ENCODE assay signal across 16 cellular contexts in genomic region chr22:44811141-44811540, GRCh38. TPM values are rescaled to one million over a fixed set of nuclear protein-coding genes. Genes with fewer than 3 reads are reported as not detected.
A peak's percentile ranks its signal among the peaks of the same experiment; 100 is the strongest.
DNase-seq lines count a peak whose midpoint lies in the region; ATAC-seq, FAIRE-seq and TF ChIP-seq lines count a peak whose summit lies in the region.
"Had no signal": no experiment of that assay in that cellular context is flagged by ENCODE, and none has a peak within 500 bp of the region (broad histone marks: within the 10 kb centered on the region; RNA-seq: fewer than 3 reads in every experiment).

No MANE protein-coding gene starts in this region.

- no peak for TF ChIP-seq EP300 in sigmoid colon (IDR thresholded peaks at IDR 0.05)

- H3K36me3 ChIP-seq in Karpas-422 (ENCODE audit: insufficient read depth, low read length) (no peaks in the 10 kb centered on the region), kidney (ENCODE audit: control insufficient read depth in 1 of 2, insufficient read depth in 2 of 2, low read length in 2 of 2) (peaks cover 0 to 10% of the 10 kb centered on the region in 2 donors), sigmoid colon (no peaks in the 10 kb centered on the region)
- H3K36me3 ChIP-seq: BLaER1 treated with 17β-estradiol and CSF1 and Interleukin-3, amounts not matched to agents 10 nM and 100 nM had no signal

- no peak overlapping the region for H3K4me3 ChIP-seq in Karpas-422 (ENCODE audit: low read length)
- H3K4me3 ChIP-seq in kidney (ENCODE audit: low read length in 2 of 2) = no peak overlapping the region
- no peak overlapping the region for H3K4me3 ChIP-seq in sigmoid colon
- H3K4me3 ChIP-seq: BLaER1 treated with 17β-estradiol and CSF1 and Interleukin-3, amounts not matched to agents 10 nM and 100 nM; GM23248 had no signal

- H2AFZ ChIP-seq in Karpas-422 (ENCODE audit: low read length) = no peak overlapping the region
- H2AFZ ChIP-seq: GM23248 had no signal

- no peak for TF ChIP-seq CTCF in CD14-positive monocyte (IDR thresholded peaks at IDR 0.05)
- TF ChIP-seq CTCF in kidney (IDR thresholded peaks at IDR 0.05; ENCODE audit: borderline replicate concordance, extremely low read depth, insufficient read depth) = no peak
- TF ChIP-seq CTCF in sigmoid colon (IDR thresholded peaks at IDR 0.05) = no peak

- H3K36me3 Mint-ChIP-seq in CD14-positive monocyte (no peaks in the 10 kb centered on the region), immature natural killer cell (no peaks in the 10 kb centered on the region)
- no peaks in the 10 kb centered on the region for H3K36me3 Mint-ChIP-seq in activated CD8-positive, alpha-beta memory T cell treated with anti-CD3 and anti-CD28 coated beads, Interleukin-2, amount 10 ng/mL, durations not matched to agents 7 days and 5 days

- H3K4me3 Mint-ChIP-seq in CD14-positive monocyte (no peak overlapping the region), immature natural killer cell (no peak overlapping the region)
- H3K4me3 Mint-ChIP-seq in activated CD8-positive, alpha-beta memory T cell treated with anti-CD3 and anti-CD28 coated beads, Interleukin-2, amount 10 ng/mL, durations not matched to agents 7 days and 5 days = no peak overlapping the region
- H3K4me3 Mint-ChIP-seq: CD4-positive, alpha-beta T cell had no signal

- no peak overlapping the region for H3K4me2 ChIP-seq in Karpas-422 (ENCODE audit: low read depth, low read length, poor library complexity, severe bottlenecking)
- H3K4me2 ChIP-seq: BLaER1 treated with 17β-estradiol and CSF1 and Interleukin-3, amounts not matched to agents 10 nM and 100 nM had no signal

- H3K9me3 Mint-ChIP-seq in CD14-positive monocyte (peaks cover 0 to 5% (median 0%) of the 10 kb centered on the region in 7 donors), immature natural killer cell (no peaks in the 10 kb centered on the region)
- H3K9me3 Mint-ChIP-seq in activated CD8-positive, alpha-beta memory T cell treated with anti-CD3 and anti-CD28 coated beads, Interleukin-2, amount 10 ng/mL, durations not matched to agents 7 days and 5 days (ENCODE audit: low read depth) = no peaks in the 10 kb centered on the region
- H3K9me3 Mint-ChIP-seq: CD4-positive, alpha-beta T cell had no signal

- H4K20me1 ChIP-seq in Karpas-422 (ENCODE audit: insufficient read depth, low read depth, low read length) = no peaks in the 10 kb centered on the region
- H4K20me1 ChIP-seq: BLaER1 treated with 17β-estradiol and CSF1 and Interleukin-3, amounts not matched to agents 10 nM and 100 nM had no signal

- H3K9me2 ChIP-seq in Karpas-422 (replicated peaks; ENCODE audit: insufficient read depth, low read length) = no peaks in the 10 kb centered on the region

- no peaks in the 10 kb centered on the region for H3K79me2 ChIP-seq in Karpas-422 (ENCODE audit: low read length)

- DNase-seq in CD14-positive monocyte (ENCODE audit: low spot score) (peak; percentile 26), Karpas-422 (peak; percentile 2), kidney (peak; percentile 52), sigmoid colon (peak; percentile 40), immature natural killer cell (no peak)
- no peak for DNase-seq in activated CD8-positive, alpha-beta memory T cell treated with anti-CD3 and anti-CD28 coated beads, Interleukin-2, amount 10 ng/mL, durations not matched to agents 7 days and 5 days
- DNase-seq: ACHN; Calu3; CD4-positive, alpha-beta T cell; DMS 273 treated with DMSO at 0.1 percent for 48 hours; GM23248 had no signal

- 93 to 96% methylated on average over 13 of the region's 13 CpGs for WGBS in sigmoid colon, 2 donors

- H3K4me1 Mint-ChIP-seq in CD14-positive monocyte = peaks cover 3% of the 10 kb centered on the region
- peaks cover 6% of the 10 kb centered on the region for H3K4me1 Mint-ChIP-seq in activated CD8-positive, alpha-beta memory T cell treated with anti-CD3 and anti-CD28 coated beads, Interleukin-2, amount 10 ng/mL, durations not matched to agents 7 days and 5 days
- H3K4me1 Mint-ChIP-seq in immature natural killer cell = peaks cover 0 to 1% of the 10 kb centered on the region in 2 donors

- H3K27me3 ChIP-seq in Karpas-422 (ENCODE audit: low read length) = no peaks in the 10 kb centered on the region
- H3K27me3 ChIP-seq in sigmoid colon = peaks cover 0 to 7% (median 0%) of the 10 kb centered on the region in 3 donors
- H3K27me3 ChIP-seq: BLaER1 treated with 17β-estradiol and CSF1 and Interleukin-3, amounts not matched to agents 10 nM and 100 nM had no signal

- ATAC-seq in activated CD8-positive, alpha-beta memory T cell treated with anti-CD3 and anti-CD28 coated beads, Interleukin-2, amount 10 ng/mL, durations not matched to agents 7 days and 5 days = no peak
- no peak for ATAC-seq in GM21619 (IDR thresholded peaks at IDR 0.05; ENCODE audit: unreplicated experiment)

- H3K9ac ChIP-seq in Karpas-422 (ENCODE audit: low read length) (no peak overlapping the region), kidney (ENCODE audit: low read length in 2 of 2) (no peak overlapping the region)
- H3K9ac ChIP-seq: BLaER1 treated with 17β-estradiol and CSF1 and Interleukin-3, amounts not matched to agents 10 nM and 100 nM; GM23248 had no signal

- H3K27me3 Mint-ChIP-seq in CD14-positive monocyte (ENCODE audit: low read depth in 3 of 3) = peaks cover 0 to 12% (median 8%) of the 10 kb centered on the region in 3 donors
- H3K27me3 Mint-ChIP-seq in activated CD8-positive, alpha-beta memory T cell treated with anti-CD3 and anti-CD28 coated beads, Interleukin-2, amount 10 ng/mL, durations not matched to agents 7 days and 5 days = no peaks in the 10 kb centered on the region
- peaks cover 4 to 14% (median 8%) of the 10 kb centered on the region in 3 donors for H3K27me3 Mint-ChIP-seq in immature natural killer cell (ENCODE audit: low read depth in 3 of 3)

- H3K27ac ChIP-seq in Karpas-422 (ENCODE audit: low read length) (no peak overlapping the region), kidney (ENCODE audit: low read depth in 2 of 2, low read length in 2 of 2) (no peak overlapping the region), sigmoid colon (no peak overlapping the region)
- H3K27ac ChIP-seq: BLaER1 treated with 17β-estradiol and CSF1 and Interleukin-3, amounts not matched to agents 10 nM and 100 nM; GM23248 had no signal

- H3K4me1 ChIP-seq in Karpas-422 (ENCODE audit: low read length) = no peaks in the 10 kb centered on the region
- no peaks in the 10 kb centered on the region for H3K4me1 ChIP-seq in kidney (ENCODE audit: control insufficient read depth in 1 of 2, insufficient read depth in 1 of 2, low read depth in 1 of 2, low read length in 2 of 2)
- H3K4me1 ChIP-seq in sigmoid colon = no peaks in the 10 kb centered on the region

- CTCF ChIA-PET in activated CD8-positive, alpha-beta memory T cell treated with anti-CD3 and anti-CD28 coated beads, Interleukin-2, amount 10 ng/mL, durations not matched to agents 7 days and 5 days (lab: Charles Lee) = interaction anchor here (0.7 kb wide), 1 partner anchor 343 kb away, joined by 3 read pairs; no protein-coding TSS in a partner anchor

- intact Hi-C loops in CD14-positive monocyte (cut with micrococcal nuclease) (no loop called here), kidney (cut with DNase I) (no loop called here), sigmoid colon (cut with DNase I) (no loop called here)

- no peak overlapping the region for H3K27ac Mint-ChIP-seq in CD14-positive monocyte
- H3K27ac Mint-ChIP-seq in activated CD8-positive, alpha-beta memory T cell treated with anti-CD3 and anti-CD28 coated beads, Interleukin-2, amount 10 ng/mL, durations not matched to agents 7 days and 5 days = no peak overlapping the region
- no peak overlapping the region for H3K27ac Mint-ChIP-seq in immature natural killer cell
- H3K27ac Mint-ChIP-seq: CD4-positive, alpha-beta T cell had no signal

- H3K9me3 ChIP-seq in Karpas-422 (ENCODE audit: low read length) (no peaks in the 10 kb centered on the region), kidney (ENCODE audit: control insufficient read depth in 1 of 2, low read length in 2 of 2) (no peaks in the 10 kb centered on the region), sigmoid colon (no peaks in the 10 kb centered on the region)
- H3K9me3 ChIP-seq: BLaER1 treated with 17β-estradiol and CSF1 and Interleukin-3, amounts not matched to agents 10 nM and 100 nM had no signal

- TF ChIP-seq POLR2A in sigmoid colon (IDR thresholded peaks at IDR 0.05) = no peak

- no peak for FAIRE-seq in kidney (lab: Jason Lieb, UNC)
- FAIRE-seq: GM18507 had no signal

RNA-seq across cellular contexts. Expression of gene ARHGAP8, which starts 58.8 kb away (rescaled TPM):
- polyA plus RNA-seq in CD14-positive monocyte (not detected), kidney (ENCODE audit: insufficient read depth, low read depth, low replicate concordance) (30.2 TPM), sigmoid colon (10 to 100 TPM; 10.9 to 30.9 (median 12.0) TPM), immature natural killer cell (1 to 10 TPM in 1 of 3 donors, under 1 TPM in 1, not detected in 1; 0.60 to 2.0 TPM)
- not detected in 2 replicates for total RNA-seq in Karpas-422 (2014; rRNA removed; shearing (Covaris generic); ENCODE audit: low replicate concordance)
- total RNA-seq in kidney (35.7 TPM), sigmoid colon (1 to 10 TPM in 1 of 4 donors, under 1 TPM in 2, not detected in 1; 0.66 to 1.1 (median 0.81) TPM)
- total RNA-seq in activated CD8-positive, alpha-beta memory T cell treated with anti-CD3 and anti-CD28 coated beads, Interleukin-2, amount 10 ng/mL, durations not matched to agents 7 days and 5 days = 1 to 10 TPM; 1.1 TPM
- total RNA-seq: A172, HT1080 had no signal
- polyA plus RNA-seq: GM23248 had no signal

Comparison
In these comparisons a context has a peak if more than half of its experiments do, and no peak if none do; other contexts are left out.
1. DNase-seq: peak in CD14-positive monocyte (single experiment), Karpas-422 (single experiment), kidney (single experiment) and sigmoid colon (single experiment); none in activated CD8-positive, alpha-beta memory T cell treated with anti-CD3 and anti-CD28 coated beads, Interleukin-2, amount 10 ng/mL, durations not matched to agents 7 days and 5 days (single experiment) and immature natural killer cell (0 of 3).
2. RNA of gene ARHGAP8, which starts 58.8 kb away (total RNA-seq): 35.7 TPM in kidney (single experiment); 1.1 TPM in activated CD8-positive, alpha-beta memory T cell treated with anti-CD3 and anti-CD28 coated beads, Interleukin-2, amount 10 ng/mL, durations not matched to agents 7 days and 5 days, 0.66 to 1.1 TPM in sigmoid colon and not detected in Karpas-422; every median in the first group is over 10 times any median in the second.